In the genomic region with DNA sequence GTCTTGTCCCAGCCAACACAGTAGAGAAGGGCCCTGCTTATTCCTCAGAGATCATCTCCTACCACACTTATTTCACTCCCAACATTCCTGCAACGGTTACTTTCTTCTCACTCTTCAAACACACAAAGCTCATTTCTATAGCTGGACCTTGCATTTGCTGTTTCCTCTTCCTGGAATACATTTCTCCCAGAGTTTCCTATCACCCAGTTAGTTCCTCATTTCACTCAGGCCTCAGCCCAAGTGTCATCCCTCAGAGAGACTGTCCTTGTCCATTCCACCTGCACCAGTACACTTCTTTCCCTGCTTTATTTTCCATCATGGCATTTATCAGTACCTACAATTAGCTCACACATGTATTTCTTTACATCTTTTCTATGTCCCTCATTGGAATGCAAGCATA, we compare ENCODE assay signal across 18 cellular contexts.
"Had no signal": no experiment of that assay in that cellular context is flagged by ENCODE, and none has a peak within 500 bp of the region (broad histone marks: within the 10 kb centered on the region; RNA-seq: fewer than 3 reads in every experiment).

No MANE protein-coding gene starts in this region.

- H3K9me3 Mint-ChIP-seq: activated T-cell treated with anti-CD3 and anti-CD28 coated beads, Interleukin-2, amount 50 U/mL, for 24 hours; natural killer cell had no signal

- H3K4me3 ChIP-seq: dorsolateral prefrontal cortex, left ventricle myocardium inferior, right atrium auricular region, tibial nerve had no signal

- H3K27ac Mint-ChIP-seq: activated CD4-positive, alpha-beta memory T cell treated with anti-CD3 and anti-CD28 coated beads, Interleukin-2, amount 10 ng/mL, durations not matched to agents 7 days and 5 days; activated CD4-positive, alpha-beta T cell treated with anti-CD3 and anti-CD28 coated beads for 36 hours; activated T-cell treated with anti-CD3 and anti-CD28 coated beads, Interleukin-2, amount 50 U/mL, for 24 hours; natural killer cell; progenitor cell of endocrine pancreas had no signal

- H3K4me3 Mint-ChIP-seq: activated CD4-positive, alpha-beta memory T cell treated with anti-CD3 and anti-CD28 coated beads, Interleukin-2, amount 10 ng/mL, durations not matched to agents 7 days and 5 days; activated CD4-positive, alpha-beta T cell treated with anti-CD3 and anti-CD28 coated beads for 36 hours; activated T-cell treated with anti-CD3 and anti-CD28 coated beads, Interleukin-2, amount 50 U/mL, for 24 hours; natural killer cell had no signal

- H3K27me3 Mint-ChIP-seq: activated CD4-positive, alpha-beta memory T cell treated with anti-CD3 and anti-CD28 coated beads, Interleukin-2, amount 10 ng/mL, durations not matched to agents 7 days and 5 days; activated T-cell treated with anti-CD3 and anti-CD28 coated beads, Interleukin-2, amount 50 U/mL, for 24 hours had no signal

- H3K36me3 ChIP-seq: left ventricle myocardium inferior, right atrium auricular region, tibial nerve had no signal

- H3K4me1 Mint-ChIP-seq: activated CD4-positive, alpha-beta memory T cell treated with anti-CD3 and anti-CD28 coated beads, Interleukin-2, amount 10 ng/mL, durations not matched to agents 7 days and 5 days; activated CD4-positive, alpha-beta T cell treated with anti-CD3 and anti-CD28 coated beads for 36 hours; natural killer cell had no signal

- H3K9me3 ChIP-seq: left ventricle myocardium inferior, right atrium auricular region, tibial nerve had no signal

- H3K27ac ChIP-seq: dorsolateral prefrontal cortex, left ventricle myocardium inferior, right atrium auricular region, tibial nerve had no signal

- ATAC-seq: activated CD4-positive, alpha-beta T cell treated with anti-CD3 and anti-CD28 coated beads for 36 hours; natural killer cell had no signal

- DNase-seq: activated CD4-positive, alpha-beta memory T cell treated with anti-CD3 and anti-CD28 coated beads, Interleukin-2, amount 10 ng/mL, durations not matched to agents 7 days and 5 days; activated CD4-positive, alpha-beta T cell treated with anti-CD3 and anti-CD28 coated beads for 36 hours; activated effector memory CD4-positive, alpha-beta T cell treated with Interleukin-2 at 50 U/mL for 16 hours; activated naive CD4-positive, alpha-beta T cell treated with anti-CD3 and anti-CD28 coated beads, Interleukin-2, amount 50 U/mL, for 16 hours; activated T-cell treated with anti-CD3 and anti-CD28 coated beads, Interleukin-2, amount 50 U/mL, for 24 hours; dorsolateral prefrontal cortex; hippocampal formation; kidney; left ventricle myocardium inferior; mesenchymal stem cell; natural killer cell; stimulated activated CD4-positive, alpha-beta T cell treated with anti-CD3 and anti-CD28 coated beads, Interleukin-2, amount 100 ng/mL, for 48 hours; stimulated activated naive CD4-positive, alpha-beta T cell treated with Interleukin-2 at 50 U/mL for 16 hours; substantia nigra; T-helper 9 cell had no signal
